Comparison of ENCODE assay signal across 19 cellular contexts in genomic region chr10:110421512-110422138, GRCh38.
DNase-seq lines count a peak whose midpoint lies in the region; ATAC-seq, FAIRE-seq and TF ChIP-seq lines count a peak whose summit lies in the region.
"Had no signal": no experiment of that assay in that cellular context is flagged by ENCODE, and none has a peak within 500 bp of the region (broad histone marks: within the 10 kb centered on the region; RNA-seq: fewer than 3 reads in every experiment).

No MANE protein-coding gene starts in this region.

- H3K27me3 ChIP-seq in BLaER1 treated with 17β-estradiol and CSF1 and Interleukin-3, amounts not matched to agents 10 nM and 100 nM = peaks cover 0 to 12% (median 0%) of the 10 kb centered on the region in 11 experiments; a peak in 5 of 22 replicates
- no peaks in the 10 kb centered on the region for H3K27me3 ChIP-seq in OCI-LY3 (ENCODE audit: low read depth, low read length)
- H3K27me3 ChIP-seq in astrocyte (ENCODE audit: insufficient read depth, low read length) = no peaks in the 10 kb centered on the region
- H3K27me3 ChIP-seq: BE2C, body of pancreas had no signal

- intact Hi-C loops in Calu3 (cut with micrococcal nuclease; ENCODE audit: unreplicated experiment) = no loop called here

- DNase-seq in Calu3 = no peak
- no peak for DNase-seq in astrocyte (ENCODE audit: low read depth)
- DNase-seq in effector CD8-positive, alpha-beta T cell (lab: John Stamatoyannopoulos, UW) = no peak
- no peak for DNase-seq in NCI-H526 (lab: John Stamatoyannopoulos, UW)
- DNase-seq: activated naive CD4-positive, alpha-beta T cell; BE2C; body of pancreas; DMS79 treated with DMSO at 0.1 percent for 48 hours; GM23248; lower lobe of right lung; NCI-H2081 treated with DMSO at 0.1 percent for 48 hours; NCI-H524 treated with DMSO at 0.1 percent for 48 hours; T-helper 9 cell had no signal

- H3K79me2 ChIP-seq in OCI-LY3 (ENCODE audit: low read length) = no peaks in the 10 kb centered on the region
- no peaks in the 10 kb centered on the region for H3K79me2 ChIP-seq in astrocyte (ENCODE audit: insufficient read depth, low read length)

- no peak overlapping the region for H2AFZ ChIP-seq in OCI-LY3 (ENCODE audit: low read depth, low read length)
- H2AFZ ChIP-seq in astrocyte (ENCODE audit: low read depth, low read length) = no peak overlapping the region
- H2AFZ ChIP-seq: GM23248 had no signal

- no peaks in the 10 kb centered on the region for H3K9me3 Mint-ChIP-seq in Calu3 (ENCODE audit: low read depth, unreplicated experiment)
- H3K9me3 Mint-ChIP-seq in astrocyte (ENCODE audit: unreplicated experiment) = peaks cover 2% of the 10 kb centered on the region
- H3K9me3 Mint-ChIP-seq: nephron had no signal

- peak overlapping the region; percentile 89 for H3K27ac Mint-ChIP-seq in Calu3 (ENCODE audit: unreplicated experiment)
- H3K27ac Mint-ChIP-seq in astrocyte (ENCODE audit: unreplicated experiment) = no peak overlapping the region
- H3K27ac Mint-ChIP-seq: nephron had no signal

- CTCF ChIA-PET in Calu3 (lab: Charles Lee) = interaction anchor here (1.1 kb wide), 1 partner anchor 63 kb away, joined by 3 read pairs; no protein-coding TSS in a partner anchor

- no peak for ATAC-seq in GM21515 (IDR thresholded peaks at IDR 0.05; ENCODE audit: unreplicated experiment)
- ATAC-seq: body of pancreas, lower lobe of right lung, Right ventricle myocardium inferior had no signal

- H3K4me1 ChIP-seq in BLaER1 treated with 17β-estradiol and CSF1 and Interleukin-3, amounts not matched to agents 10 nM and 100 nM = peaks cover 30 to 98% (median 79%) of the 10 kb centered on the region in 10 experiments
- H3K4me1 ChIP-seq in OCI-LY3 (ENCODE audit: low read length) (peaks cover 82% of the 10 kb centered on the region), astrocyte (ENCODE audit: insufficient read depth, low read length) (peaks cover 17% of the 10 kb centered on the region)

- H3K27ac ChIP-seq in BLaER1 treated with 17β-estradiol and CSF1 and Interleukin-3, amounts not matched to agents 10 nM and 100 nM = peak overlapping the region in 7 of 11 experiments; percentile 15 to 77 (median 54); a peak in 12 of 22 replicates
- H3K27ac ChIP-seq in OCI-LY3 (ENCODE audit: low read length) (peak overlapping the region; percentile 79), astrocyte (ENCODE audit: low read depth, low read length) (no peak overlapping the region)
- H3K27ac ChIP-seq: body of pancreas, GM23248, lower lobe of right lung had no signal

- no peaks in the 10 kb centered on the region for H3K36me3 ChIP-seq in BLaER1 treated with 17β-estradiol and CSF1 and Interleukin-3, amounts not matched to agents 10 nM and 100 nM
- H3K36me3 ChIP-seq in OCI-LY3 (replicated peaks; ENCODE audit: low read depth, low read length) (no peaks in the 10 kb centered on the region), astrocyte (ENCODE audit: insufficient read depth, low read length) (no peaks in the 10 kb centered on the region)
- H3K36me3 ChIP-seq: BE2C, lower lobe of right lung had no signal

- no peaks in the 10 kb centered on the region for H4K20me1 ChIP-seq in BLaER1 treated with 17β-estradiol and CSF1 and Interleukin-3, amounts not matched to agents 10 nM and 100 nM
- no peaks in the 10 kb centered on the region for H4K20me1 ChIP-seq in OCI-LY3 (ENCODE audit: insufficient read depth, low read length)
- no peaks in the 10 kb centered on the region for H4K20me1 ChIP-seq in astrocyte (ENCODE audit: insufficient read depth, low read length)

- H3K4me1 Mint-ChIP-seq in Calu3 (ENCODE audit: low read depth, unreplicated experiment) (peaks cover 55% of the 10 kb centered on the region), astrocyte (ENCODE audit: low read depth, unreplicated experiment) (peaks cover 17% of the 10 kb centered on the region)

- no peak for FAIRE-seq in astrocyte (lab: Jason Lieb, UNC)
- FAIRE-seq: HTR-8/SVneo had no signal

- H3K4me3 ChIP-seq in BLaER1 treated with 17β-estradiol and CSF1 and Interleukin-3, amounts not matched to agents 10 nM and 100 nM = no peak overlapping the region
- H3K4me3 ChIP-seq in OCI-LY3 (ENCODE audit: low read length) = peak overlapping the region; percentile 23; the same call in 1 of the 2 replicates
- H3K4me3 ChIP-seq in astrocyte (ENCODE audit: insufficient read depth, low read depth, low read length) = no peak overlapping the region
- H3K4me3 ChIP-seq: body of pancreas, GM23248, lower lobe of right lung had no signal

- TF ChIP-seq CTCF in Calu3 (IDR thresholded peaks at IDR 0.05; ENCODE audit: unreplicated experiment) (no peak), OCI-LY3 (IDR thresholded peaks at IDR 0.05; ENCODE audit: low read depth, low read length) (no peak), astrocyte (IDR thresholded peaks at IDR 0.05; ENCODE audit: insufficient read depth, low read depth, low read length) (no peak)

- H3K27me3 Mint-ChIP-seq in Calu3 (ENCODE audit: unreplicated experiment) = no peaks in the 10 kb centered on the region
- H3K27me3 Mint-ChIP-seq in astrocyte (ENCODE audit: low read depth, unreplicated experiment) = no peaks in the 10 kb centered on the region

- no peak overlapping the region for H3K4me3 Mint-ChIP-seq in Calu3 (ENCODE audit: low read depth, unreplicated experiment)
- H3K4me3 Mint-ChIP-seq in astrocyte (ENCODE audit: unreplicated experiment) = peak overlapping the region; percentile 29
- H3K4me3 Mint-ChIP-seq: nephron had no signal

- H3K9ac ChIP-seq in BLaER1 treated with 17β-estradiol and CSF1 and Interleukin-3, amounts not matched to agents 10 nM and 100 nM = peak overlapping the region in 2 of 11 experiments; percentile 32 to 41; a peak in 3 of 22 replicates
- H3K9ac ChIP-seq in OCI-LY3 (ENCODE audit: low read length) (peak overlapping the region; percentile 31; the same call in 1 of the 2 replicates), astrocyte (ENCODE audit: low read length) (no peak overlapping the region)
- H3K9ac ChIP-seq: GM23248 had no signal

- peak overlapping the region; percentile 1 to 88 (median 65); a peak in 20 of 22 replicates for H3K4me2 ChIP-seq in BLaER1 treated with 17β-estradiol and CSF1 and Interleukin-3, amounts not matched to agents 10 nM and 100 nM
- H3K4me2 ChIP-seq in OCI-LY3 (ENCODE audit: low read length) = peak overlapping the region; percentile 63
- H3K4me2 ChIP-seq in astrocyte (ENCODE audit: low read length) = no peak overlapping the region

- peaks cover 7% of the 10 kb centered on the region for H3K36me3 Mint-ChIP-seq in Calu3 (ENCODE audit: insufficient read depth, unreplicated experiment)
- peaks cover 2% of the 10 kb centered on the region for H3K36me3 Mint-ChIP-seq in astrocyte (ENCODE audit: low read depth, unreplicated experiment)

- H3K9me3 ChIP-seq in BLaER1 treated with 17β-estradiol and CSF1 and Interleukin-3, amounts not matched to agents 10 nM and 100 nM (replicated peaks in 1 of 11) = peaks cover 0 to 10% (median 4%) of the 10 kb centered on the region in 11 experiments; a peak in 9 of 22 replicates
- H3K9me3 ChIP-seq in OCI-LY3 (ENCODE audit: insufficient read depth, low read length) (no peaks in the 10 kb centered on the region), astrocyte (ENCODE audit: insufficient read depth, low read depth, low read length) (peaks cover 7% of the 10 kb centered on the region)
- H3K9me3 ChIP-seq: BE2C, body of pancreas, lower lobe of right lung had no signal

- BruUV-seq in Calu3 (replicated peaks; lab: Mats Ljungman, UMichigan) = no TSS peak
